ENCODE assay signal across 1 cellular context in genomic region chr17:81833160-81833920, GRCh38.
TF ChIP-seq lines count a peak whose summit lies in the region.

Gene MCRIP1 (minus strand): TSS chr17:81833291. CDS start chr17:81824506, 8,785 bp downstream.

TF ChIP-seq in HepG2, 621 proteins besides CTCF, POLR2A, EP300 and RAD21 (continued from another document and continues in another):
- TF ChIP-seq PREB (CRISPR knock-in tag; IDR thresholded peaks at IDR 0.05) (no peak), RARA (CRISPR knock-in tag; IDR thresholded peaks at IDR 0.05) (peak; percentile 56; the same call in 1 of the 2 replicates), RBM39 (IDR thresholded peaks at IDR 0.05; ENCODE audit: low read depth, low read length, poor library complexity, severe bottlenecking) (peak; percentile 58), TOE1 (CRISPR knock-in tag; IDR thresholded peaks at IDR 0.05) (peak; percentile 60; the same call in 1 of the 2 replicates), STAG1 (CRISPR knock-in tag; IDR thresholded peaks at IDR 0.05) (no peak), PTBP1 (IDR thresholded peaks at IDR 0.05; ENCODE audit: low read depth, low read length, poor library complexity, severe bottlenecking) (peak; percentile 25), RARG (CRISPR knock-in tag; IDR thresholded peaks at IDR 0.05; ENCODE audit: low read depth) (peak; percentile 94; the same call in 1 of the 2 replicates), MTA3 (CRISPR knock-in tag; IDR thresholded peaks at IDR 0.05) (no peak), TGIF2 (CRISPR knock-in tag; IDR thresholded peaks at IDR 0.05) (0 out of 2 replicates have a peak, but pooled peaks have one; percentile 61), ZBTB20 (CRISPR knock-in tag; IDR thresholded peaks at IDR 0.05; ENCODE audit: borderline replicate concordance, low read depth) (no peak; the same call in 1 of the 2 replicates), ZNF124 (CRISPR knock-in tag; IDR thresholded peaks at IDR 0.05) (peak; percentile 41; the same call in 1 of the 2 replicates), ZNF547 (CRISPR knock-in tag; IDR thresholded peaks at IDR 0.05) (peak; percentile 97), DMAP1 (CRISPR knock-in tag; IDR thresholded peaks at IDR 0.05) (peak; percentile 90), SALL1 (CRISPR knock-in tag; IDR thresholded peaks at IDR 0.05) (peak; percentile 90), ZNF451 (CRISPR knock-in tag; IDR thresholded peaks at IDR 0.05) (peak; percentile 74; the same call in 1 of the 2 replicates), SMAD9 (CRISPR knock-in tag; IDR thresholded peaks at IDR 0.05) (no peak), HDAC1 (CRISPR knock-in tag; IDR thresholded peaks at IDR 0.05) (peak; percentile 90), POGK (CRISPR knock-in tag; conservative IDR thresholded peaks at IDR 0.05) (peak; percentile 69), SALL2 (CRISPR knock-in tag; IDR thresholded peaks at IDR 0.05) (peak; percentile 94), PAX8 (CRISPR knock-in tag; IDR thresholded peaks at IDR 0.05; ENCODE audit: borderline replicate concordance) (peak; percentile 96), CREBL2 (CRISPR knock-in tag; IDR thresholded peaks at IDR 0.05; ENCODE audit: borderline replicate concordance) (peak; percentile 91; the same call in 1 of the 2 replicates), ELF1 (CRISPR knock-in tag; IDR thresholded peaks at IDR 0.05) (0 out of 2 replicates have a peak, but pooled peaks have one; percentile 24), NFIB (CRISPR knock-in tag; IDR thresholded peaks at IDR 0.05; ENCODE audit: borderline replicate concordance) (no peak), NCOR1 (IDR thresholded peaks at IDR 0.05; ENCODE audit: borderline replicate concordance, low read length) (peak; percentile 61), NBN (conservative IDR thresholded peaks at IDR 0.05) (no peak), EHMT2 (IDR thresholded peaks at IDR 0.05; ENCODE audit: borderline replicate concordance, low read depth, low read length) (no peak), SMC3 (IDR thresholded peaks at IDR 0.05; ENCODE audit: low read length) (no peak), ZNF446 (CRISPR knock-in tag; IDR thresholded peaks at IDR 0.05) (no peak), ISX (CRISPR knock-in tag; conservative IDR thresholded peaks at IDR 0.05) (no peak), ZNF691 (CRISPR knock-in tag; IDR thresholded peaks at IDR 0.05; ENCODE audit: borderline replicate concordance, low read depth) (peak; percentile 80; the same call in 1 of the 2 replicates), CHD4 (IDR thresholded peaks at IDR 0.05; ENCODE audit: borderline replicate concordance, low read length) (no peak), ATF3 (CRISPR knock-in tag; IDR thresholded peaks at IDR 0.05) (peak; percentile 20; the same call in 1 of the 2 replicates), ZNF256 (CRISPR knock-in tag; conservative IDR thresholded peaks at IDR 0.05) (peak; percentile 50; the same call in 1 of the 2 replicates), ZNF766 (CRISPR knock-in tag; IDR thresholded peaks at IDR 0.05; ENCODE audit: borderline replicate concordance) (peak; percentile 81; the same call in 1 of the 2 replicates), SUZ12 (IDR thresholded peaks at IDR 0.05; ENCODE audit: low read depth, low read length) (no peak), SATB2 (CRISPR knock-in tag; IDR thresholded peaks at IDR 0.05) (peak; percentile 91), ZNF850 (CRISPR knock-in tag; conservative IDR thresholded peaks at IDR 0.05) (peak; percentile 88; the same call in 1 of the 2 replicates), PCBP1 (IDR thresholded peaks at IDR 0.05; ENCODE audit: borderline replicate concordance, low read depth, low read length) (no peak), ZNF546 (CRISPR knock-in tag; conservative IDR thresholded peaks at IDR 0.05) (peak; percentile 92), GPBP1L1 (CRISPR knock-in tag; IDR thresholded peaks at IDR 0.05) (no peak), ZNF333 (CRISPR knock-in tag; IDR thresholded peaks at IDR 0.05; ENCODE audit: borderline replicate concordance) (peak; percentile 16; the same call in 1 of the 2 replicates), BRD4 (CRISPR knock-in tag; IDR thresholded peaks at IDR 0.05) (peak; percentile 96), ZNF224 (CRISPR knock-in tag; IDR thresholded peaks at IDR 0.05) (no peak), ZNF235 (CRISPR knock-in tag; IDR thresholded peaks at IDR 0.05; ENCODE audit: borderline replicate concordance) (0 out of 2 replicates have a peak, but pooled peaks have one; percentile 75), ZNF552 (CRISPR knock-in tag; IDR thresholded peaks at IDR 0.05; ENCODE audit: borderline replicate concordance) (0 out of 2 replicates have a peak, but pooled peaks have one; percentile 35), ATF5 (CRISPR knock-in tag; IDR thresholded peaks at IDR 0.05; ENCODE audit: low read depth) (peak; percentile 95), ZFX (CRISPR knock-in tag; IDR thresholded peaks at IDR 0.05; ENCODE audit: low read depth) (peak; percentile 79), RBM22 (optimal IDR thresholded peaks at IDR 0.05; ENCODE audit: low read length) (no peak), MED13 (CRISPR knock-in tag; IDR thresholded peaks at IDR 0.05) (peak; percentile 84; the same call in 1 of the 2 replicates), ZNF672 (CRISPR knock-in tag; IDR thresholded peaks at IDR 0.05) (0 out of 2 replicates have a peak, but pooled peaks have one; percentile 62), ZNF781 (CRISPR knock-in tag; IDR thresholded peaks at IDR 0.05; ENCODE audit: borderline replicate concordance, not compliant biosample characterization) (no peak), ZFP90 (CRISPR knock-in tag; IDR thresholded peaks at IDR 0.05; ENCODE audit: borderline replicate concordance) (peak; percentile 86; the same call in 1 of the 2 replicates), ZBTB46 (CRISPR knock-in tag; IDR thresholded peaks at IDR 0.05; ENCODE audit: borderline replicate concordance) (peak; percentile 97), ZEB1 (IDR thresholded peaks at IDR 0.05; ENCODE audit: insufficient replicate concordance, low read depth) (peak; percentile 74), SIX1 (CRISPR knock-in tag; IDR thresholded peaks at IDR 0.05; ENCODE audit: borderline replicate concordance) (peak; percentile 26; the same call in 1 of the 2 replicates), ZKSCAN5 (CRISPR knock-in tag; IDR thresholded peaks at IDR 0.05) (no peak)
- TF ChIP-seq, protein P1, sequence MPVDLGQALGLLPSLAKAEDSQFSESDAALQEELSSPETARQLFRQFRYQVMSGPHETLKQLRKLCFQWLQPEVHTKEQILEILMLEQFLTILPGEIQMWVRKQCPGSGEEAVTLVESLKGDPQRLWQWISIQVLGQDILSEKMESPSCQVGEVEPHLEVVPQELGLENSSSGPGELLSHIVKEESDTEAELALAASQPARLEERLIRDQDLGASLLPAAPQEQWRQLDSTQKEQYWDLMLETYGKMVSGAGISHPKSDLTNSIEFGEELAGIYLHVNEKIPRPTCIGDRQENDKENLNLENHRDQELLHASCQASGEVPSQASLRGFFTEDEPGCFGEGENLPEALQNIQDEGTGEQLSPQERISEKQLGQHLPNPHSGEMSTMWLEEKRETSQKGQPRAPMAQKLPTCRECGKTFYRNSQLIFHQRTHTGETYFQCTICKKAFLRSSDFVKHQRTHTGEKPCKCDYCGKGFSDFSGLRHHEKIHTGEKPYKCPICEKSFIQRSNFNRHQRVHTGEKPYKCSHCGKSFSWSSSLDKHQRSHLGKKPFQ (CRISPR knock-in tag; IDR thresholded peaks at IDR 0.05; ENCODE audit: insufficient replicate concordance) = peak; percentile 23
- TF ChIP-seq, protein P2, sequence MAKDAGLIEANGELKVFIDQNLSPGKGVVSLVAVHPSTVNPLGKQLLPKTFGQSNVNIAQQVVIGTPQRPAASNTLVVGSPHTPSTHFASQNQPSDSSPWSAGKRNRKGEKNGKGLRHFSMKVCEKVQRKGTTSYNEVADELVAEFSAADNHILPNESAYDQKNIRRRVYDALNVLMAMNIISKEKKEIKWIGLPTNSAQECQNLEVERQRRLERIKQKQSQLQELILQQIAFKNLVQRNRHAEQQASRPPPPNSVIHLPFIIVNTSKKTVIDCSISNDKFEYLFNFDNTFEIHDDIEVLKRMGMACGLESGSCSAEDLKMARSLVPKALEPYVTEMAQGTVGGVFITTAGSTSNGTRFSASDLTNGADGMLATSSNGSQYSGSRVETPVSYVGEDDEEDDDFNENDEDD (CRISPR knock-in tag; IDR thresholded peaks at IDR 0.05; ENCODE audit: borderline replicate concordance) = peak; percentile 81
- TF ChIP-seq, protein P3, sequence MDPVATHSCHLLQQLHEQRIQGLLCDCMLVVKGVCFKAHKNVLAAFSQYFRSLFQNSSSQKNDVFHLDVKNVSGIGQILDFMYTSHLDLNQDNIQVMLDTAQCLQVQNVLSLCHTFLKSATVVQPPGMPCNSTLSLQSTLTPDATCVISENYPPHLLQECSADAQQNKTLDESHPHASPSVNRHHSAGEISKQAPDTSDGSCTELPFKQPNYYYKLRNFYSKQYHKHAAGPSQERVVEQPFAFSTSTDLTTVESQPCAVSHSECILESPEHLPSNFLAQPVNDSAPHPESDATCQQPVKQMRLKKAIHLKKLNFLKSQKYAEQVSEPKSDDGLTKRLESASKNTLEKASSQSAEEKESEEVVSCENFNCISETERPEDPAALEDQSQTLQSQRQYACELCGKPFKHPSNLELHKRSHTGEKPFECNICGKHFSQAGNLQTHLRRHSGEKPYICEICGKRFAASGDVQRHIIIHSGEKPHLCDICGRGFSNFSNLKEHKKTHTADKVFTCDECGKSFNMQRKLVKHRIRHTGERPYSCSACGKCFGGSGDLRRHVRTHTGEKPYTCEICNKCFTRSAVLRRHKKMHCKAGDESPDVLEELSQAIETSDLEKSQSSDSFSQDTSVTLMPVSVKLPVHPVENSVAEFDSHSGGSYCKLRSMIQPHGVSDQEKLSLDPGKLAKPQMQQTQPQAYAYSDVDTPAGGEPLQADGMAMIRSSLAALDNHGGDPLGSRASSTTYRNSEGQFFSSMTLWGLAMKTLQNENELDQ (CRISPR knock-in tag; IDR thresholded peaks at IDR 0.05; ENCODE audit: borderline replicate concordance) = no peak
- TF ChIP-seq, protein P4, sequence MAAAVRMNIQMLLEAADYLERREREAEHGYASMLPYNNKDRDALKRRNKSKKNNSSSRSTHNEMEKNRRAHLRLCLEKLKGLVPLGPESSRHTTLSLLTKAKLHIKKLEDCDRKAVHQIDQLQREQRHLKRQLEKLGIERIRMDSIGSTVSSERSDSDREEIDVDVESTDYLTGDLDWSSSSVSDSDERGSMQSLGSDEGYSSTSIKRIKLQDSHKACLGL (CRISPR knock-in tag; IDR thresholded peaks at IDR 0.05) = peak; percentile 82
